In the genomic region with DNA sequence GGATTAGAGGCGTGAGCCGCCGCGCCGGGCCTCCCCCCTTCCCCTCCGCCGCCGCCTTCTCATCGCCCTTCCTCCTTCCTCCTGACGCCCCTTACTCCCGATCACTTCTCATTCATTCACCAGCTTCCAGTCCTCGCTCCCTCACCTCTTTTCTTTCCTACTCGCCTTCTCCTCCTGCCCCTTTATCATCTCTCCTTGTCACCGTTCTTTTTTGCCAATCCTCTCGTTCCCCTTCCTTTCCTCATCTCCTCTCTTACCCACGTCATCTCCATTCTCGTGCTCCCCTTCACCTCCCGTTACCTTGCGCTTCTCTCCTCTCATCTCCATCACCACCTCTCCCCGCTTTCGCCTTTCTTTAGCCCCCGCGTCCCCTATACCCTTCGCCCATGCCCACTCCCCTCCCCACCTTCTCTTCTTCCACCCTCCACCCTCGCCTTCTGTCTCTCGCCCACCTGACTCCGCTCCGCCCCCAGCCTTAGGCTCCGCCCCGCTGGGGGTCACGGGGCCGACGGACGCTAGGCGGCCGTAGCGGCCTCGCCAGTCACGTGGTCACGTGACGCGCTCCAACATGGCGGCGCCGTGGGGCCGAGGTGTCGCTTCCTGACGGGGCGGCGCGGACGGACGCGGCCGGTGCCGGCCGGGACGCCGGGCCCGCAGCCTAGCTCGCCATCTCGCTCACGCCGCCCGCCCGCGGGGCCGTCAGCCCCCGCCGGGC, we compare ENCODE assay signal across 1 cellular context.
TF ChIP-seq lines count a peak whose summit lies in the region.

A gene (plus strand): TSS at position 544 of the 715 bp plus-strand sequence. CDS start 179 bp downstream, outside the sequence.

TF ChIP-seq in K562, 482 proteins besides CTCF, POLR2A, EP300 and RAD21 (continued from another document and continues in another):
- TF ChIP-seq, protein P1, sequence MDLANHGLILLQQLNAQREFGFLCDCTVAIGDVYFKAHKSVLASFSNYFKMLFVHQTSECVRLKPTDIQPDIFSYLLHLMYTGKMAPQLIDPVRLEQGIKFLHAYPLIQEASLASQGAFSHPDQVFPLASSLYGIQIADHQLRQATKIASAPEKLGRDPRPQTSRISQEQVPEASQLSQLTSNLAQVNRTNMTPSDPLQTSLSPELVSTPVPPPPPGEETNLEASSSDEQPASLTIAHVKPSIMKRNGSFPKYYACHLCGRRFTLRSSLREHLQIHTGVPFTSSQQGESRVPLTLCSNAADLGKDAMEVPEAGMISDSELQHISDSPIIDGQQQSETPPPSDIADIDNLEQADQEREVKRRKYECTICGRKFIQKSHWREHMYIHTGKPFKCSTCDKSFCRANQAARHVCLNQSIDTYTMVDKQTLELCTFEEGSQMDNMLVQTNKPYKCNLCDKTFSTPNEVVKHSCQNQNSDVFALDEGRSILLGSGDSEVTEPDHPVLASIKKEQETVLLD (IDR thresholded peaks at IDR 0.05) = peak; percentile 92
- TF ChIP-seq ZNF12 (CRISPR knock-in tag; IDR thresholded peaks at IDR 0.05) (no peak), SLC30A9 (CRISPR knock-in tag; IDR thresholded peaks at IDR 0.05) (no peak), NCOA4 (IDR thresholded peaks at IDR 0.05; ENCODE audit: partially characterized antibody) (no peak), ZBTB1 (CRISPR knock-in tag; IDR thresholded peaks at IDR 0.05; ENCODE audit: borderline replicate concordance, low read depth) (no peak), PCBP2 (IDR thresholded peaks at IDR 0.05; ENCODE audit: low read depth, low read length, poor library complexity, severe bottlenecking) (no peak), CBFB (CRISPR knock-in tag; IDR thresholded peaks at IDR 0.05) (no peak), ARID2 (IDR thresholded peaks at IDR 0.05) (peak; percentile 55; the same call in 1 of the 2 replicates), RFX7 (CRISPR knock-in tag; IDR thresholded peaks at IDR 0.05) (no peak), ARHGAP35 (IDR thresholded peaks at IDR 0.05; ENCODE audit: partially characterized antibody) (peak; percentile 24), PHF8 (IDR thresholded peaks at IDR 0.05; ENCODE audit: borderline replicate concordance, low read length) (peak; percentile 92; the same call in 1 of the 2 replicates), SETDB1 (IDR thresholded peaks at IDR 0.05; ENCODE audit: low read length) (no peak), TOE1 (IDR thresholded peaks at IDR 0.05; ENCODE audit: borderline replicate concordance) (peak; percentile 100), TOE1 (CRISPR knock-in tag; IDR thresholded peaks at IDR 0.05; ENCODE audit: borderline replicate concordance, low read depth) (no peak), ZNF696 (CRISPR knock-in tag; conservative IDR thresholded peaks at IDR 0.05) (no peak), RB1 (IDR thresholded peaks at IDR 0.05; ENCODE audit: low read depth) (peak; percentile 91), KDM5B (IDR thresholded peaks at IDR 0.05; ENCODE audit: insufficient replicate concordance, low read depth, low read length) (peak; percentile 89), HEY1 (CRISPR knock-in tag; IDR thresholded peaks at IDR 0.05; ENCODE audit: borderline replicate concordance) (no peak), ZNF23 (CRISPR knock-in tag; IDR thresholded peaks at IDR 0.05) (no peak), HNRNPK (IDR thresholded peaks at IDR 0.05; ENCODE audit: low read depth, low read length, poor library complexity, severe bottlenecking) (peak; percentile 24), TCF3 (CRISPR knock-in tag; IDR thresholded peaks at IDR 0.05) (peak; percentile 6; the same call in 1 of the 2 replicates), GABPA (tag; conservative IDR thresholded peaks at IDR 0.05; ENCODE audit: low read depth) (peak; percentile 53), PHTF2 (CRISPR knock-in tag; IDR thresholded peaks at IDR 0.05) (no peak), EZH2 (IDR thresholded peaks at IDR 0.05; ENCODE audit: borderline replicate concordance, low read depth, low read length) (no peak), JUND (IDR thresholded peaks at IDR 0.05; ENCODE audit: borderline replicate concordance, low read depth, low read length) (0 out of 2 replicates have a peak, but pooled peaks have one; percentile 40), JUND (tag; IDR thresholded peaks at IDR 0.05; ENCODE audit: borderline replicate concordance, low read depth, low read length) (no peak), BRF1 (IDR thresholded peaks at IDR 0.05; ENCODE audit: borderline replicate concordance, extremely low read depth, insufficient read length) (no peak), ZNF174 (CRISPR knock-in tag; IDR thresholded peaks at IDR 0.05) (no peak), POU5F1 (IDR thresholded peaks at IDR 0.05; ENCODE audit: borderline replicate concordance, low read depth, low read length, partially characterized antibody) (no peak), MCM5 (IDR thresholded peaks at IDR 0.05; ENCODE audit: low read depth) (no peak), KLF1 (tag; IDR thresholded peaks at IDR 0.05) (peak; percentile 76), FOXK2 (conservative IDR thresholded peaks at IDR 0.05 in 1 of 2, IDR thresholded peaks at IDR 0.05 in 1 of 2; ENCODE audit: low read depth in 2 of 2) (peak; percentile 67 to 85), TARDBP (IDR thresholded peaks at IDR 0.05) (peak; percentile 29; the same call in 1 of the 2 replicates), ZNF717 (CRISPR knock-in tag; IDR thresholded peaks at IDR 0.05) (no peak), TSC22D4 (tag; IDR thresholded peaks at IDR 0.05) (no peak), NR3C1 (CRISPR knock-in tag; IDR thresholded peaks at IDR 0.05) (no peak)
- TF ChIP-seq, protein P2, sequence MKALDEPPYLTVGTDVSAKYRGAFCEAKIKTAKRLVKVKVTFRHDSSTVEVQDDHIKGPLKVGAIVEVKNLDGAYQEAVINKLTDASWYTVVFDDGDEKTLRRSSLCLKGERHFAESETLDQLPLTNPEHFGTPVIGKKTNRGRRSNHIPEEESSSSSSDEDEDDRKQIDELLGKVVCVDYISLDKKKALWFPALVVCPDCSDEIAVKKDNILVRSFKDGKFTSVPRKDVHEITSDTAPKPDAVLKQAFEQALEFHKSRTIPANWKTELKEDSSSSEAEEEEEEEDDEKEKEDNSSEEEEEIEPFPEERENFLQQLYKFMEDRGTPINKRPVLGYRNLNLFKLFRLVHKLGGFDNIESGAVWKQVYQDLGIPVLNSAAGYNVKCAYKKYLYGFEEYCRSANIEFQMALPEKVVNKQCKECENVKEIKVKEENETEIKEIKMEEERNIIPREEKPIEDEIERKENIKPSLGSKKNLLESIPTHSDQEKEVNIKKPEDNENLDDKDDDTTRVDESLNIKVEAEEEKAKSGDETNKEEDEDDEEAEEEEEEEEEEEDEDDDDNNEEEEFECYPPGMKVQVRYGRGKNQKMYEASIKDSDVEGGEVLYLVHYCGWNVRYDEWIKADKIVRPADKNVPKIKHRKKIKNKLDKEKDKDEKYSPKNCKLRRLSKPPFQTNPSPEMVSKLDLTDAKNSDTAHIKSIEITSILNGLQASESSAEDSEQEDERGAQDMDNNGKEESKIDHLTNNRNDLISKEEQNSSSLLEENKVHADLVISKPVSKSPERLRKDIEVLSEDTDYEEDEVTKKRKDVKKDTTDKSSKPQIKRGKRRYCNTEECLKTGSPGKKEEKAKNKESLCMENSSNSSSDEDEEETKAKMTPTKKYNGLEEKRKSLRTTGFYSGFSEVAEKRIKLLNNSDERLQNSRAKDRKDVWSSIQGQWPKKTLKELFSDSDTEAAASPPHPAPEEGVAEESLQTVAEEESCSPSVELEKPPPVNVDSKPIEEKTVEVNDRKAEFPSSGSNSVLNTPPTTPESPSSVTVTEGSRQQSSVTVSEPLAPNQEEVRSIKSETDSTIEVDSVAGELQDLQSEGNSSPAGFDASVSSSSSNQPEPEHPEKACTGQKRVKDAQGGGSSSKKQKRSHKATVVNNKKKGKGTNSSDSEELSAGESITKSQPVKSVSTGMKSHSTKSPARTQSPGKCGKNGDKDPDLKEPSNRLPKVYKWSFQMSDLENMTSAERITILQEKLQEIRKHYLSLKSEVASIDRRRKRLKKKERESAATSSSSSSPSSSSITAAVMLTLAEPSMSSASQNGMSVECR (CRISPR knock-in tag; IDR thresholded peaks at IDR 0.05) = peak; percentile 87; the same call in 1 of the 2 replicates
- TF ChIP-seq, protein P3, sequence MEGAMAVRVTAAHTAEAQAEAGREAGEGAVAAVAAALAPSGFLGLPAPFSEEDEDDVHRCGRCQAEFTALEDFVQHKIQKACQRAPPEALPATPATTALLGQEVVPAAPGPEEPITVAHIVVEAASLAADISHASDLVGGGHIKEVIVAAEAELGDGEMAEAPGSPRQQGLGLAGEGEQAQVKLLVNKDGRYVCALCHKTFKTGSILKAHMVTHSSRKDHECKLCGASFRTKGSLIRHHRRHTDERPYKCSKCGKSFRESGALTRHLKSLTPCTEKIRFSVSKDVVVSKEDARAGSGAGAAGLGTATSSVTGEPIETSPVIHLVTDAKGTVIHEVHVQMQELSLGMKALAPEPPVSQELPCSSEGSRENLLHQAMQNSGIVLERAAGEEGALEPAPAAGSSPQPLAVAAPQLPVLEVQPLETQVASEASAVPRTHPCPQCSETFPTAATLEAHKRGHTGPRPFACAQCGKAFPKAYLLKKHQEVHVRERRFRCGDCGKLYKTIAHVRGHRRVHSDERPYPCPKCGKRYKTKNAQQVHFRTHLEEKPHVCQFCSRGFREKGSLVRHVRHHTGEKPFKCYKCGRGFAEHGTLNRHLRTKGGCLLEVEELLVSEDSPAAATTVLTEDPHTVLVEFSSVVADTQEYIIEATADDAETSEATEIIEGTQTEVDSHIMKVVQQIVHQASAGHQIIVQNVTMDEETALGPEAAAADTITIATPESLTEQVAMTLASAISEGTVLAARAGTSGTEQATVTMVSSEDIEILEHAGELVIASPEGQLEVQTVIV (CRISPR knock-in tag; IDR thresholded peaks at IDR 0.05; ENCODE audit: borderline replicate concordance) = no peak; the same call in 1 of the 2 replicates
- TF ChIP-seq, protein P4, sequence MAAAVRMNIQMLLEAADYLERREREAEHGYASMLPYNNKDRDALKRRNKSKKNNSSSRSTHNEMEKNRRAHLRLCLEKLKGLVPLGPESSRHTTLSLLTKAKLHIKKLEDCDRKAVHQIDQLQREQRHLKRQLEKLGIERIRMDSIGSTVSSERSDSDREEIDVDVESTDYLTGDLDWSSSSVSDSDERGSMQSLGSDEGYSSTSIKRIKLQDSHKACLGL (CRISPR knock-in tag; IDR thresholded peaks at IDR 0.05; ENCODE audit: borderline replicate concordance, poor library complexity, severe bottlenecking) = peak; percentile 76
- TF ChIP-seq, protein P5, sequence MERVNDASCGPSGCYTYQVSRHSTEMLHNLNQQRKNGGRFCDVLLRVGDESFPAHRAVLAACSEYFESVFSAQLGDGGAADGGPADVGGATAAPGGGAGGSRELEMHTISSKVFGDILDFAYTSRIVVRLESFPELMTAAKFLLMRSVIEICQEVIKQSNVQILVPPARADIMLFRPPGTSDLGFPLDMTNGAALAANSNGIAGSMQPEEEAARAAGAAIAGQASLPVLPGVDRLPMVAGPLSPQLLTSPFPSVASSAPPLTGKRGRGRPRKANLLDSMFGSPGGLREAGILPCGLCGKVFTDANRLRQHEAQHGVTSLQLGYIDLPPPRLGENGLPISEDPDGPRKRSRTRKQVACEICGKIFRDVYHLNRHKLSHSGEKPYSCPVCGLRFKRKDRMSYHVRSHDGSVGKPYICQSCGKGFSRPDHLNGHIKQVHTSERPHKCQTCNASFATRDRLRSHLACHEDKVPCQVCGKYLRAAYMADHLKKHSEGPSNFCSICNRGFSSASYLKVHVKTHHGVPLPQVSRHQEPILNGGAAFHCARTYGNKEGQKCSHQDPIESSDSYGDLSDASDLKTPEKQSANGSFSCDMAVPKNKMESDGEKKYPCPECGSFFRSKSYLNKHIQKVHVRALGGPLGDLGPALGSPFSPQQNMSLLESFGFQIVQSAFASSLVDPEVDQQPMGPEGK (CRISPR knock-in tag; IDR thresholded peaks at IDR 0.05; ENCODE audit: borderline replicate concordance) = no peak
- TF ChIP-seq, protein P6, sequence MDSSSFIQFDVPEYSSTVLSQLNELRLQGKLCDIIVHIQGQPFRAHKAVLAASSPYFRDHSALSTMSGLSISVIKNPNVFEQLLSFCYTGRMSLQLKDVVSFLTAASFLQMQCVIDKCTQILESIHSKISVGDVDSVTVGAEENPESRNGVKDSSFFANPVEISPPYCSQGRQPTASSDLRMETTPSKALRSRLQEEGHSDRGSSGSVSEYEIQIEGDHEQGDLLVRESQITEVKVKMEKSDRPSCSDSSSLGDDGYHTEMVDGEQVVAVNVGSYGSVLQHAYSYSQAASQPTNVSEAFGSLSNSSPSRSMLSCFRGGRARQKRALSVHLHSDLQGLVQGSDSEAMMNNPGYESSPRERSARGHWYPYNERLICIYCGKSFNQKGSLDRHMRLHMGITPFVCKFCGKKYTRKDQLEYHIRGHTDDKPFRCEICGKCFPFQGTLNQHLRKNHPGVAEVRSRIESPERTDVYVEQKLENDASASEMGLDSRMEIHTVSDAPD (CRISPR knock-in tag; IDR thresholded peaks at IDR 0.05) = no peak
- TF ChIP-seq, protein P7, sequence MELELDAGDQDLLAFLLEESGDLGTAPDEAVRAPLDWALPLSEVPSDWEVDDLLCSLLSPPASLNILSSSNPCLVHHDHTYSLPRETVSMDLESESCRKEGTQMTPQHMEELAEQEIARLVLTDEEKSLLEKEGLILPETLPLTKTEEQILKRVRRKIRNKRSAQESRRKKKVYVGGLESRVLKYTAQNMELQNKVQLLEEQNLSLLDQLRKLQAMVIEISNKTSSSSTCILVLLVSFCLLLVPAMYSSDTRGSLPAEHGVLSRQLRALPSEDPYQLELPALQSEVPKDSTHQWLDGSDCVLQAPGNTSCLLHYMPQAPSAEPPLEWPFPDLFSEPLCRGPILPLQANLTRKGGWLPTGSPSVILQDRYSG (tag; conservative IDR thresholded peaks at IDR 0.05; ENCODE audit: low read depth) = no peak
- TF ChIP-seq, protein P8, sequence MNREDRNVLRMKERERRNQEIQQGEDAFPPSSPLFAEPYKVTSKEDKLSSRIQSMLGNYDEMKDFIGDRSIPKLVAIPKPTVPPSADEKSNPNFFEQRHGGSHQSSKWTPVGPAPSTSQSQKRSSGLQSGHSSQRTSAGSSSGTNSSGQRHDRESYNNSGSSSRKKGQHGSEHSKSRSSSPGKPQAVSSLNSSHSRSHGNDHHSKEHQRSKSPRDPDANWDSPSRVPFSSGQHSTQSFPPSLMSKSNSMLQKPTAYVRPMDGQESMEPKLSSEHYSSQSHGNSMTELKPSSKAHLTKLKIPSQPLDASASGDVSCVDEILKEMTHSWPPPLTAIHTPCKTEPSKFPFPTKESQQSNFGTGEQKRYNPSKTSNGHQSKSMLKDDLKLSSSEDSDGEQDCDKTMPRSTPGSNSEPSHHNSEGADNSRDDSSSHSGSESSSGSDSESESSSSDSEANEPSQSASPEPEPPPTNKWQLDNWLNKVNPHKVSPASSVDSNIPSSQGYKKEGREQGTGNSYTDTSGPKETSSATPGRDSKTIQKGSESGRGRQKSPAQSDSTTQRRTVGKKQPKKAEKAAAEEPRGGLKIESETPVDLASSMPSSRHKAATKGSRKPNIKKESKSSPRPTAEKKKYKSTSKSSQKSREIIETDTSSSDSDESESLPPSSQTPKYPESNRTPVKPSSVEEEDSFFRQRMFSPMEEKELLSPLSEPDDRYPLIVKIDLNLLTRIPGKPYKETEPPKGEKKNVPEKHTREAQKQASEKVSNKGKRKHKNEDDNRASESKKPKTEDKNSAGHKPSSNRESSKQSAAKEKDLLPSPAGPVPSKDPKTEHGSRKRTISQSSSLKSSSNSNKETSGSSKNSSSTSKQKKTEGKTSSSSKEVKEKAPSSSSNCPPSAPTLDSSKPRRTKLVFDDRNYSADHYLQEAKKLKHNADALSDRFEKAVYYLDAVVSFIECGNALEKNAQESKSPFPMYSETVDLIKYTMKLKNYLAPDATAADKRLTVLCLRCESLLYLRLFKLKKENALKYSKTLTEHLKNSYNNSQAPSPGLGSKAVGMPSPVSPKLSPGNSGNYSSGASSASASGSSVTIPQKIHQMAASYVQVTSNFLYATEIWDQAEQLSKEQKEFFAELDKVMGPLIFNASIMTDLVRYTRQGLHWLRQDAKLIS (CRISPR knock-in tag; IDR thresholded peaks at IDR 0.05) = no peak
